In the genomic region with DNA sequence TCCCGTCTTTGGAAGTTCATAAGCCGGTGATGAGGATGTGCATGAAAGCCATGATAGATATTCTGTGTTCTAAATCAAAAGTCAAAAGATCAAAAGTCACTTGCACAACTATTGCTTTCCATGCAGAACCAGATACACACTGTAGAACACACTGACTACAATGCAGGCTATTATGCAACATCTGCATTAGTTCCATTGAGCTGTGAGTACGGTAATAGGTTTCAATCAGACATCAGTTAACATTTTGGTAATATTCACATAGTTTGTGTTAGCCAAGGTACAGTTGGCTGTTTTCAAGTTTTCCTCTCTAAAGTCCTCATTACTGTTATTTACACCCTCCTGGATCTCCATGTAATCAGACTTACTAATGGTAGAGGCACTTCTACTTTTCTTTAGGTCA, we compare ENCODE assay signal across 24 cellular contexts. TPM values are rescaled to one million over a fixed set of nuclear protein-coding genes. Genes with fewer than 3 reads are reported as not detected.
"Had no signal": no experiment of that assay in that cellular context is flagged by ENCODE, and none has a peak within 500 bp of the region (broad histone marks: within the 10 kb centered on the region; RNA-seq: fewer than 3 reads in every experiment).

No MANE protein-coding gene starts in this region.

- H3K4me3 Mint-ChIP-seq: activated CD8-positive, alpha-beta memory T cell treated with anti-CD3 and anti-CD28 coated beads, Interleukin-2, amount 10 ng/mL, durations not matched to agents 7 days and 5 days; activated naive CD8-positive, alpha-beta T cell; activated T-cell treated with anti-CD3 and anti-CD28 coated beads, Interleukin-2, amount 50 U/mL, for 24 hours; activated T-helper 1 cell treated with anti-CD3 and anti-CD28 coated beads, Interleukin-12 subunit alpha, Interleukin-12 subunit beta, Interleukin-2, Interleukin-4 antibody, amounts not matched to agents 30 ng/mL and 10 ng/mL and 1 ng/mL, durations not matched to agents 14 hours and 24 hours and 36 hours had no signal

- H3K9me3 ChIP-seq: SK-N-SH had no signal

- H3K4me2 ChIP-seq: SK-N-SH had no signal

- H3K9ac ChIP-seq: SK-N-SH had no signal

- H3K36me3 Mint-ChIP-seq: activated CD8-positive, alpha-beta memory T cell treated with anti-CD3 and anti-CD28 coated beads, Interleukin-2, amount 10 ng/mL, durations not matched to agents 7 days and 5 days; activated naive CD8-positive, alpha-beta T cell had no signal

- ATAC-seq: activated CD8-positive, alpha-beta memory T cell treated with anti-CD3 and anti-CD28 coated beads, Interleukin-2, amount 10 ng/mL, durations not matched to agents 7 days and 5 days; Panc1 had no signal

- H3K9me3 Mint-ChIP-seq: activated T-cell treated with anti-CD3 and anti-CD28 coated beads, Interleukin-2, amount 50 U/mL, for 24 hours; activated T-helper 1 cell treated with anti-CD3 and anti-CD28 coated beads, Interleukin-12 subunit alpha, Interleukin-12 subunit beta, Interleukin-2, Interleukin-4 antibody, amounts not matched to agents 30 ng/mL and 10 ng/mL and 1 ng/mL, durations not matched to agents 14 hours and 24 hours and 36 hours had no signal

- H3K27ac Mint-ChIP-seq: activated CD8-positive, alpha-beta memory T cell treated with anti-CD3 and anti-CD28 coated beads, Interleukin-2, amount 10 ng/mL, durations not matched to agents 7 days and 5 days; activated naive CD8-positive, alpha-beta T cell; activated T-cell treated with anti-CD3 and anti-CD28 coated beads, Interleukin-2, amount 50 U/mL, for 24 hours; activated T-helper 1 cell treated with anti-CD3 and anti-CD28 coated beads, Interleukin-12 subunit alpha, Interleukin-12 subunit beta, Interleukin-2, Interleukin-4 antibody, amounts not matched to agents 30 ng/mL and 10 ng/mL and 1 ng/mL, durations not matched to agents 14 hours and 24 hours and 36 hours had no signal

- DNase-seq: activated CD4-positive, alpha-beta T cell treated with anti-CD3 and anti-CD28 coated beads, Interleukin-2, amount 50 U/mL, for 48 hours; activated CD4-positive, CD25-positive, alpha-beta regulatory T cell treated with anti-CD3 and anti-CD28 coated beads, Interleukin-2, amount 50 U/mL, for 72 hours; activated effector memory CD4-positive, alpha-beta T cell treated with Interleukin-2 at 50 U/mL for 16 hours; activated naive CD4-positive, alpha-beta T cell; central memory CD4-positive, alpha-beta T cell; KG1; NCI-H1092 treated with DMSO at 0.1 percent for 48 hours; NCI-H1436; NCI-H1694 treated with DMSO at 0.1 percent for 48 hours; NCI-H2029 treated with DMSO at 0.1 percent for 48 hours; NCI-H345; NCI-H510A; NCI-H69; NK-92 treated with Interleukin-12 subunit alpha and Interleukin-12 subunit beta, amount 100 ng/mL, for 24 hours; OCI-M1; RPMI8226; SK-N-SH had no signal

RNA-seq across cellular contexts. Expression of gene KCNA2, which starts 3.1 kb away (rescaled TPM):
- total RNA-seq: LHCN-M2, M059J had no signal
- polyA plus RNA-seq: SK-N-SH had no signal
